ENCODE assay signal across 1 cellular context in genomic region chr5:134370871-134371833, GRCh38.
TF ChIP-seq lines count a peak whose summit lies in the region.

Gene UBE2B, plus strand, starts transcription at chr5:134371569. Its CDS starts 27 bp downstream, at chr5:134371596.

TF ChIP-seq in K562, 482 proteins besides CTCF, POLR2A, EP300 and RAD21 (continued from another document and continues in another):
- peak; percentile 96 for TF ChIP-seq ATF3 (IDR thresholded peaks at IDR 0.05)
- peak; percentile 25; the same call in 1 of the 2 replicates for TF ChIP-seq ATF3 (CRISPR knock-in tag; conservative IDR thresholded peaks at IDR 0.05)
- no peak for TF ChIP-seq PTTG1 (tag; IDR thresholded peaks at IDR 0.05; ENCODE audit: low read depth)
- no peak for TF ChIP-seq JUNB (CRISPR knock-in tag; conservative IDR thresholded peaks at IDR 0.05)
- TF ChIP-seq POLR3A (IDR thresholded peaks at IDR 0.05; ENCODE audit: borderline replicate concordance, extremely low read depth, insufficient read depth, insufficient read length) = no peak
- TF ChIP-seq ZBTB26 (CRISPR knock-in tag; IDR thresholded peaks at IDR 0.05) = no peak
- TF ChIP-seq SNAPC5 (CRISPR knock-in tag; IDR thresholded peaks at IDR 0.05) = no peak
- 0 out of 2 replicates have a peak, but pooled peaks have one; percentile 61 for TF ChIP-seq ZNF197 (CRISPR knock-in tag; IDR thresholded peaks at IDR 0.05; ENCODE audit: low read depth)
- peak; percentile 34 for TF ChIP-seq DACH1 (IDR thresholded peaks at IDR 0.05; ENCODE audit: partially characterized antibody)
- peak; percentile 98 for TF ChIP-seq KLF13 (tag; IDR thresholded peaks at IDR 0.05; ENCODE audit: borderline replicate concordance, low read depth)
- TF ChIP-seq, protein P1, sequence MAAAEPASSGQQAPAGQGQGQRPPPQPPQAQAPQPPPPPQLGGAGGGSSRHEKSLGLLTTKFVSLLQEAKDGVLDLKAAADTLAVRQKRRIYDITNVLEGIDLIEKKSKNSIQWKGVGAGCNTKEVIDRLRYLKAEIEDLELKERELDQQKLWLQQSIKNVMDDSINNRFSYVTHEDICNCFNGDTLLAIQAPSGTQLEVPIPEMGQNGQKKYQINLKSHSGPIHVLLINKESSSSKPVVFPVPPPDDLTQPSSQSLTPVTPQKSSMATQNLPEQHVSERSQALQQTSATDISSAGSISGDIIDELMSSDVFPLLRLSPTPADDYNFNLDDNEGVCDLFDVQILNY (CRISPR knock-in tag; IDR thresholded peaks at IDR 0.05) = no peak
- TF ChIP-seq, protein P2, sequence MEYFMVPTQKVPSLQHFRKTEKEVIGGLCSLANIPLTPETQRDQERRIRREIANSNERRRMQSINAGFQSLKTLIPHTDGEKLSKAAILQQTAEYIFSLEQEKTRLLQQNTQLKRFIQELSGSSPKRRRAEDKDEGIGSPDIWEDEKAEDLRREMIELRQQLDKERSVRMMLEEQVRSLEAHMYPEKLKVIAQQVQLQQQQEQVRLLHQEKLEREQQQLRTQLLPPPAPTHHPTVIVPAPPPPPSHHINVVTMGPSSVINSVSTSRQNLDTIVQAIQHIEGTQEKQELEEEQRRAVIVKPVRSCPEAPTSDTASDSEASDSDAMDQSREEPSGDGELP (CRISPR knock-in tag; IDR thresholded peaks at IDR 0.05; ENCODE audit: borderline replicate concordance) = peak; percentile 79
- TF ChIP-seq STAT6 (CRISPR knock-in tag; IDR thresholded peaks at IDR 0.05) = 0 out of 2 replicates have a peak, but pooled peaks have one; percentile 23
- TF ChIP-seq, protein P3, sequence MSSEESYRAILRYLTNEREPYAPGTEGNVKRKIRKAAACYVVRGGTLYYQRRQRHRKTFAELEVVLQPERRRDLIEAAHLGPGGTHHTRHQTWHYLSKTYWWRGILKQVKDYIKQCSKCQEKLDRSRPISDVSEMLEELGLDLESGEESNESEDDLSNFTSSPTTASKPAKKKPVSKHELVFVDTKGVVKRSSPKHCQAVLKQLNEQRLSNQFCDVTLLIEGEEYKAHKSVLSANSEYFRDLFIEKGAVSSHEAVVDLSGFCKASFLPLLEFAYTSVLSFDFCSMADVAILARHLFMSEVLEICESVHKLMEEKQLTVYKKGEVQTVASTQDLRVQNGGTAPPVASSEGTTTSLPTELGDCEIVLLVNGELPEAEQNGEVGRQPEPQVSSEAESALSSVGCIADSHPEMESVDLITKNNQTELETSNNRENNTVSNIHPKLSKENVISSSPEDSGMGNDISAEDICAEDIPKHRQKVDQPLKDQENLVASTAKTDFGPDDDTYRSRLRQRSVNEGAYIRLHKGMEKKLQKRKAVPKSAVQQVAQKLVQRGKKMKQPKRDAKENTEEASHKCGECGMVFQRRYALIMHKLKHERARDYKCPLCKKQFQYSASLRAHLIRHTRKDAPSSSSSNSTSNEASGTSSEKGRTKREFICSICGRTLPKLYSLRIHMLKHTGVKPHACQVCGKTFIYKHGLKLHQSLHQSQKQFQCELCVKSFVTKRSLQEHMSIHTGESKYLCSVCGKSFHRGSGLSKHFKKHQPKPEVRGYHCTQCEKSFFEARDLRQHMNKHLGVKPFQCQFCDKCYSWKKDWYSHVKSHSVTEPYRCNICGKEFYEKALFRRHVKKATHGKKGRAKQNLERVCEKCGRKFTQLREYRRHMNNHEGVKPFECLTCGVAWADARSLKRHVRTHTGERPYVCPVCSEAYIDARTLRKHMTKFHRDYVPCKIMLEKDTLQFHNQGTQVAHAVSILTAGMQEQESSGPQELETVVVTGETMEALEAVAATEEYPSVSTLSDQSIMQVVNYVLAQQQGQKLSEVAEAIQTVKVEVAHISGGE (CRISPR knock-in tag; IDR thresholded peaks at IDR 0.05) = no peak; a peak in 1 of 6 replicates
- peak; percentile 50 for TF ChIP-seq MEIS2 (IDR thresholded peaks at IDR 0.05; ENCODE audit: partially characterized antibody)
- peak; percentile 78 for TF ChIP-seq PHF20 (IDR thresholded peaks at IDR 0.05; ENCODE audit: partially characterized antibody)
- TF ChIP-seq RREB1 (CRISPR knock-in tag; IDR thresholded peaks at IDR 0.05) = no peak; the same call in 1 of the 2 replicates
- TF ChIP-seq, protein P4, sequence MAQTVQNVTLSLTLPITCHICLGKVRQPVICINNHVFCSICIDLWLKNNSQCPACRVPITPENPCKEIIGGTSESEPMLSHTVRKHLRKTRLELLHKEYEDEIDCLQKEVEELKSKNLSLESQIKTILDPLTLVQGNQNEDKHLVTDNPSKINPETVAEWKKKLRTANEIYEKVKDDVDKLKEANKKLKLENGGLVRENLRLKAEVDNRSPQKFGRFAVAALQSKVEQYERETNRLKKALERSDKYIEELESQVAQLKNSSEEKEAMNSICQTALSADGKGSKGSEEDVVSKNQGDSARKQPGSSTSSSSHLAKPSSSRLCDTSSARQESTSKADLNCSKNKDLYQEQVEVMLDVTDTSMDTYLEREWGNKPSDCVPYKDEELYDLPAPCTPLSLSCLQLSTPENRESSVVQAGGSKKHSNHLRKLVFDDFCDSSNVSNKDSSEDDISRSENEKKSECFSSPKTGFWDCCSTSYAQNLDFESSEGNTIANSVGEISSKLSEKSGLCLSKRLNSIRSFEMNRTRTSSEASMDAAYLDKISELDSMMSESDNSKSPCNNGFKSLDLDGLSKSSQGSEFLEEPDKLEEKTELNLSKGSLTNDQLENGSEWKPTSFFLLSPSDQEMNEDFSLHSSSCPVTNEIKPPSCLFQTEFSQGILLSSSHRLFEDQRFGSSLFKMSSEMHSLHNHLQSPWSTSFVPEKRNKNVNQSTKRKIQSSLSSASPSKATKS (CRISPR knock-in tag; IDR thresholded peaks at IDR 0.05) = no peak
- TF ChIP-seq REST (CRISPR knock-in tag; IDR thresholded peaks at IDR 0.05; ENCODE audit: low read depth) = no peak
- TF ChIP-seq, protein P5, sequence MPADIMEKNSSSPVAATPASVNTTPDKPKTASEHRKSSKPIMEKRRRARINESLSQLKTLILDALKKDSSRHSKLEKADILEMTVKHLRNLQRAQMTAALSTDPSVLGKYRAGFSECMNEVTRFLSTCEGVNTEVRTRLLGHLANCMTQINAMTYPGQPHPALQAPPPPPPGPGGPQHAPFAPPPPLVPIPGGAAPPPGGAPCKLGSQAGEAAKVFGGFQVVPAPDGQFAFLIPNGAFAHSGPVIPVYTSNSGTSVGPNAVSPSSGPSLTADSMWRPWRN (IDR thresholded peaks at IDR 0.05; ENCODE audit: low read depth) = peak; percentile 49; the same call in 1 of the 2 replicates
- 0 out of 2 replicates have a peak, but pooled peaks have one; percentile 69 for TF ChIP-seq ZBED1 (IDR thresholded peaks at IDR 0.05)
